8 cellular contexts compared by ENCODE assay signal in the genomic region with DNA sequence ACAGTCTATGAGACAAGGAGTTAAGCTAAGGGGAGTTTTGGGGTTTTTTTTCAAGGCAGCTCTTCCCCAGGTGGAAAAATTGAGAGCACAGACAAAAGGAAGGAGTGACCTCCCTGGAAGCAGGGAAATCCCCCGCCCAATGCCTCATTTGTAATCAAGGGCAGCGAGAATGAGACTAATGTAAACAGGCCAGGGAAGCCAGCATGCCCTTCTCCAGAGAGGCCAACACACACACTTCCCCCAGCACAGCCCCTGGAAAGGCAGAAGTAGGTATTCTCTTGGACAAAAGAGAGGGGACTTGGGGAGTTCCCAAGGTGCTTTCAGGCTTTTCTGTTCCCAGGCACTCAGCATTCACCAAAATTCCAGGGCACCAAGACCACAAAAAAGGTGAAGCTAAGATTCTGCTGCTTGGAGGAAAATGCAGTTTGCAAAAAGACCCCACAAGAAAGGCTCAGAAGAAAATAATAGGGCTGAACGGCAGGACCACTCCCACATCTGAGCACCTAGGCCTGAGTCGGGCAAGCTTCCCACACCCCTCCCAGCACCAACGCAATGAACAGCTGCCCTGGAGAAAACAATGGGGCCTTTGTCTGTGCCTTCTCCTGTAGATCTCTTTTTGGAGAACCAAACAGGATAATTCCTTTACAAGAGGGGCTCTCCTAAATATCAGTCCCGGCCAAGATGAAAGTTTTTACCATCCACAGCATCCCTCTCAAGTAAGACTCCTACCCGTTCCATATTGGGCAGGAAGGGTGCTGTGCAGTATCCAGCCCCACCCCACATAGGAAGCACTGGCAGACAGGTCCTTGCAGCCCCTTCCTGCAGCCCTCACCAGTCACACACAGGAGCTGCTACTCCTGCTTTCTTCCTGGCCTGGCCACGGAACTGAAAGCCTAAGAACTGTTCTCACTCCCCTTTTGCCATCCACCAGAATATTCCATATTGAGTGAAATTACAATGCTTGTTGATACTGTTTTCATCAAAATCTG.
DNase-seq lines count a peak whose midpoint lies in the region; ATAC-seq, FAIRE-seq and TF ChIP-seq lines count a peak whose summit lies in the region.

No MANE protein-coding gene starts in this region.

- ATAC-seq in heart right ventricle (peak in 6 of 8 donors; percentile 15 to 69 (median 62)), sciatic nerve (peak; percentile 88), GM18873 (IDR thresholded peaks at IDR 0.05; ENCODE audit: low FRiP score, unreplicated experiment) (no peak)

- H3K27me3 ChIP-seq in heart right ventricle: no peaks in the 10 kb centered on the region

- intact Hi-C loops in heart right ventricle (cut with DNase I) (loop anchor here in 2 of 10 donors (5.0 to 10.0 kb wide), 2 partner anchors 32 to 75 kb away; a partner anchor contains a TSS), sciatic nerve (cut with DNase I) (no loop called here), posterior vena cava (cut with DNase I) (loop anchor here in 1 of 2 donors (2.0 kb wide), 1 partner anchor 73 kb away; no protein-coding TSS in a partner anchor)

- peak; percentile 26 for FAIRE-seq in GM18507 (lab: Jason Lieb, UNC)
- no peak for FAIRE-seq in D721Med (lab: Jason Lieb, UNC)

- peaks cover 0 to 40% (median 33%) of the 10 kb centered on the region in 9 donors for H3K4me1 ChIP-seq in heart right ventricle

- in situ Hi-C loops in ACHN (cut with HindIII; ENCODE audit: low pct_ligation_motif_present, low pct_unique_long_range_greater_than_20kb, low sequenced_read_pairs): no loop called here

- 46 to 62% methylated on average over 8 of the region's 8 CpGs for WGBS in heart right ventricle, 2 donors

- H3K36me3 ChIP-seq in heart right ventricle: no peaks in the 10 kb centered on the region

- TF ChIP-seq CTCF in heart right ventricle (IDR thresholded peaks at IDR 0.05) (no peak), D721Med (IDR thresholded peaks at IDR 0.05; ENCODE audit: insufficient read depth, missing control alignments) (no peak)

- no peak overlapping the region for H3K4me3 ChIP-seq in heart right ventricle

- DNase-seq in GM18507 (ENCODE audit: extremely low spot score, insufficient read length, low read depth) (no peak), NCI-H774 (lab: John Stamatoyannopoulos, UW) (peak; percentile 17), heart right ventricle (peak in 1 of 2 donors; percentile 36), sciatic nerve (ENCODE audit: low spot score) (peak; percentile 68), ACHN (no peak), posterior vena cava (ENCODE audit: low spot score) (no peak), D721Med (ENCODE audit: insufficient read length, low spot score) (no peak)

- no peaks in the 10 kb centered on the region for H3K9me3 ChIP-seq in heart right ventricle

- peak overlapping the region in 9 of 10 donors; percentile 28 to 84 (median 60) for H3K27ac ChIP-seq in heart right ventricle

Comparison
In these comparisons a context has a peak if more than half of its experiments do, and no peak if none do; other contexts are left out.
1. DNase-seq: peak in NCI-H774 (single experiment) and sciatic nerve (single experiment); none in GM18507 (single experiment), ACHN (single experiment), posterior vena cava (single experiment) and D721Med (single experiment).